Comparison of ENCODE assay signal across 33 cellular contexts in genomic region chr17:77513045-77513444, GRCh38.
"Had no signal": no experiment of that assay in that cellular context is flagged by ENCODE, and none has a peak within 500 bp of the region (broad histone marks: within the 10 kb centered on the region; RNA-seq: fewer than 3 reads in every experiment).

No MANE protein-coding gene starts in this region.

- DNase-seq: activated CD4-positive, alpha-beta T cell treated with anti-CD3 and anti-CD28 coated beads, Interleukin-2, amount 10 ng/mL, durations not matched to agents 24 days and 14 days; activated CD4-positive, alpha-beta T cell treated with anti-CD3 and anti-CD28 coated beads, Interleukin-2, amount 50 U/mL, for 4 hours; activated CD8-positive, alpha-beta T cell treated with anti-CD3 and anti-CD28 coated beads for 36 hours; activated gamma-delta T cell treated with Interleukin-2 at 50 U/mL for 16 hours; activated naive CD4-positive, alpha-beta T cell treated with anti-CD3 and anti-CD28 coated beads for 36 hours; activated T-cell treated with anti-CD3 and anti-CD28 coated beads for 4 hours; activated T-cell treated with anti-CD3 and anti-CD28 coated beads, Interleukin-2, amount 50 U/mL, for 4 hours; adrenal gland; body of pancreas; MM.1S; MV-4-11; NCI-H1092; NCI-H1436 treated with DMSO at 0.1 percent for 48 hours; NCI-H1694 treated with DMSO at 0.1 percent for 48 hours; NCI-H2029; NCI-H2171; NCI-H510A; NCI-H526; NCI-H748 treated with DMSO at 0.1 percent for 48 hours; NK-92 treated with Interleukin-12 subunit alpha and Interleukin-12 subunit beta, amount 100 ng/mL, for 24 hours; PC-3; RPMI8226; SW 1271; T-helper 1 cell; T-helper 2 cell; T-helper 9 cell had no signal

- H3K4me1 ChIP-seq: adrenal gland, body of pancreas, breast epithelium, Peyer's patch had no signal

- H3K4me2 ChIP-seq: KMS-11 had no signal

- H3K36me3 ChIP-seq: adrenal gland, breast epithelium, Peyer's patch had no signal

- H3K9me3 Mint-ChIP-seq: activated naive CD4-positive, alpha-beta T cell treated with anti-CD3 and anti-CD28 coated beads, Interleukin-2, amount 50 U/mL, for 72 hours had no signal

- H3K9ac ChIP-seq: KMS-11 had no signal

- H3K27ac Mint-ChIP-seq: activated CD4-positive, alpha-beta T cell treated with anti-CD3 and anti-CD28 coated beads, Interleukin-2, amount 10 ng/mL, durations not matched to agents 24 days and 14 days; activated CD8-positive, alpha-beta T cell treated with anti-CD3 and anti-CD28 coated beads for 36 hours; activated naive CD4-positive, alpha-beta T cell treated with anti-CD3 and anti-CD28 coated beads for 36 hours; activated naive CD4-positive, alpha-beta T cell treated with anti-CD3 and anti-CD28 coated beads, Interleukin-2, amount 50 U/mL, for 72 hours; activated T-helper 1 cell treated with anti-CD3 and anti-CD28 coated beads, Interleukin-12 subunit alpha, Interleukin-12 subunit beta, Interleukin-2, Interleukin-4 antibody, amounts not matched to agents 30 ng/mL and 10 ng/mL and 1 ng/mL, durations not matched to agents 14 hours and 24 hours and 36 hours had no signal

- ATAC-seq: activated CD8-positive, alpha-beta T cell treated with anti-CD3 and anti-CD28 coated beads for 36 hours; activated naive CD4-positive, alpha-beta T cell treated with anti-CD3 and anti-CD28 coated beads, Interleukin-2, amount 50 U/mL, for 72 hours; activated T-cell treated with anti-CD3 and anti-CD28 coated beads, Interleukin-2, amount 50 U/mL, for 4 hours; body of pancreas; PC-3 had no signal

- H3K27me3 Mint-ChIP-seq: activated CD8-positive, alpha-beta T cell treated with anti-CD3 and anti-CD28 coated beads for 36 hours had no signal

- FAIRE-seq: astrocyte had no signal

- H3K36me3 Mint-ChIP-seq: activated naive CD4-positive, alpha-beta T cell treated with anti-CD3 and anti-CD28 coated beads, Interleukin-2, amount 50 U/mL, for 72 hours had no signal

- H3K27ac ChIP-seq: adrenal gland, body of pancreas, breast epithelium, KMS-11, Peyer's patch, VCaP had no signal

- H3K4me3 Mint-ChIP-seq: activated CD4-positive, alpha-beta T cell treated with anti-CD3 and anti-CD28 coated beads, Interleukin-2, amount 10 ng/mL, durations not matched to agents 24 days and 14 days; activated CD8-positive, alpha-beta T cell treated with anti-CD3 and anti-CD28 coated beads for 36 hours; activated naive CD4-positive, alpha-beta T cell treated with anti-CD3 and anti-CD28 coated beads for 36 hours; activated T-cell treated with anti-CD3 and anti-CD28 coated beads, Interleukin-2, amount 50 U/mL, for 4 hours; activated T-helper 1 cell treated with anti-CD3 and anti-CD28 coated beads, Interleukin-12 subunit alpha, Interleukin-12 subunit beta, Interleukin-2, Interleukin-4 antibody, amounts not matched to agents 30 ng/mL and 10 ng/mL and 1 ng/mL, durations not matched to agents 14 hours and 24 hours and 36 hours had no signal

- H3K4me3 ChIP-seq: adrenal gland, body of pancreas, breast epithelium, Peyer's patch had no signal

- H3K27me3 ChIP-seq: adrenal gland, body of pancreas, breast epithelium, Peyer's patch had no signal

- H3K9me3 ChIP-seq: body of pancreas, breast epithelium, Peyer's patch had no signal

- H3K4me1 Mint-ChIP-seq: activated CD4-positive, alpha-beta T cell treated with anti-CD3 and anti-CD28 coated beads, Interleukin-2, amount 10 ng/mL, durations not matched to agents 24 days and 14 days had no signal
